17 cellular contexts compared by ENCODE assay signal in genomic region chr11:88293931-88294330, GRCh38. TPM values are rescaled to one million over a fixed set of nuclear protein-coding genes. Genes with fewer than 3 reads are reported as not detected.
DNase-seq lines count a peak whose midpoint lies in the region; ATAC-seq, FAIRE-seq and TF ChIP-seq lines count a peak whose summit lies in the region.
"Had no signal": no experiment of that assay in that cellular context is flagged by ENCODE, and none has a peak within 500 bp of the region (broad histone marks: within the 10 kb centered on the region; RNA-seq: fewer than 3 reads in every experiment).

No MANE protein-coding gene starts in this region.

- no peak overlapping the region for H3K27ac ChIP-seq in left ventricle myocardium inferior (replicated peaks)
- no peak overlapping the region for H3K27ac ChIP-seq in SJCRH30
- H3K27ac ChIP-seq: hepatocyte, psoas muscle, VCaP had no signal

- peak; percentile 26 for ATAC-seq in left ventricle myocardium superior
- ATAC-seq in GM21367 (IDR thresholded peaks at IDR 0.05; ENCODE audit: unreplicated experiment), result no peak
- ATAC-seq: esophagus mucosa; stimulated activated naive CD8-positive, alpha-beta T cell treated with anti-CD3 and anti-CD28 coated beads, Interleukin-15, Interleukin-2, amounts not matched to agents 100 U/mL and 50 U/mL, for 24 hours had no signal

- intact Hi-C loops in left ventricle myocardium superior (cut with micrococcal nuclease) (no loop called here), left ventricle myocardium inferior (cut with micrococcal nuclease) (no loop called here)
- intact Hi-C loops in activated T-helper 2 cell treated with anti-CD3 and anti-CD28 coated beads, Interferon-gamma antibody, Interleukin-2, Interleukin-4, amounts not matched to agents 10 μg/mL and 5 μg/mL and 100 μg/mL, durations not matched to agents 14 hours and 24 hours and 36 hours (cut with micrococcal nuclease), result no loop called here

- H3K9me3 Mint-ChIP-seq in activated T-cell treated with anti-CD3 and anti-CD28 coated beads, Interleukin-2, amount 50 U/mL, for 24 hours, result no peaks in the 10 kb centered on the region
- H3K9me3 Mint-ChIP-seq in activated T-helper 2 cell treated with anti-CD3 and anti-CD28 coated beads, Interferon-gamma antibody, Interleukin-2, Interleukin-4, amounts not matched to agents 10 μg/mL and 5 μg/mL and 100 μg/mL, durations not matched to agents 14 hours and 24 hours and 36 hours, result no peaks in the 10 kb centered on the region

- no peak overlapping the region for H3K4me3 Mint-ChIP-seq in activated T-cell treated with anti-CD3 and anti-CD28 coated beads, Interleukin-2, amount 50 U/mL, for 24 hours
- no peak overlapping the region for H3K4me3 Mint-ChIP-seq in activated T-helper 2 cell treated with anti-CD3 and anti-CD28 coated beads, Interferon-gamma antibody, Interleukin-2, Interleukin-4, amounts not matched to agents 10 μg/mL and 5 μg/mL and 100 μg/mL, durations not matched to agents 14 hours and 24 hours and 36 hours (ENCODE audit: low read depth)

- H3K36me3 ChIP-seq in left ventricle myocardium inferior (no peaks in the 10 kb centered on the region), SJCRH30 (no peaks in the 10 kb centered on the region)

- no peak for DNase-seq in left ventricle myocardium superior
- DNase-seq in left ventricle myocardium inferior, result no peak
- peak; percentile 36 to 58 for DNase-seq in SJCRH30
- DNase-seq in fibroblast of villous mesenchyme (ENCODE audit: low read depth), result peak; percentile 63
- DNase-seq in activated T-cell treated with anti-CD3 and anti-CD28 coated beads, Interleukin-2, amount 50 U/mL, for 24 hours, result no peak
- no peak for DNase-seq in activated T-helper 2 cell treated with anti-CD3 and anti-CD28 coated beads, Interferon-gamma antibody, Interleukin-2, Interleukin-4, amounts not matched to agents 10 μg/mL and 5 μg/mL and 100 μg/mL, durations not matched to agents 14 hours and 24 hours and 36 hours (ENCODE audit: low spot score)
- no peak for DNase-seq in urothelium cell line (ENCODE audit: low spot score)
- DNase-seq: activated effector memory CD4-positive, alpha-beta T cell treated with Interleukin-2 at 50 U/mL for 16 hours; GDM1; NCI-H2029 treated with DMSO at 0.1 percent for 48 hours; NCI-H524; psoas muscle; stimulated activated naive CD8-positive, alpha-beta T cell treated with anti-CD3 and anti-CD28 coated beads, Interleukin-15, Interleukin-2, amounts not matched to agents 100 U/mL and 50 U/mL, for 24 hours had no signal

- H3K27me3 Mint-ChIP-seq in activated T-cell treated with anti-CD3 and anti-CD28 coated beads, Interleukin-2, amount 50 U/mL, for 24 hours, result no peaks in the 10 kb centered on the region
- no peaks in the 10 kb centered on the region for H3K27me3 Mint-ChIP-seq in activated T-helper 2 cell treated with anti-CD3 and anti-CD28 coated beads, Interferon-gamma antibody, Interleukin-2, Interleukin-4, amounts not matched to agents 10 μg/mL and 5 μg/mL and 100 μg/mL, durations not matched to agents 14 hours and 24 hours and 36 hours (ENCODE audit: low read depth)

- H3K4me1 Mint-ChIP-seq in activated T-cell treated with anti-CD3 and anti-CD28 coated beads, Interleukin-2, amount 50 U/mL, for 24 hours (ENCODE audit: low read depth), result peaks cover 13% of the 10 kb centered on the region
- peaks cover 6% of the 10 kb centered on the region for H3K4me1 Mint-ChIP-seq in activated T-helper 2 cell treated with anti-CD3 and anti-CD28 coated beads, Interferon-gamma antibody, Interleukin-2, Interleukin-4, amounts not matched to agents 10 μg/mL and 5 μg/mL and 100 μg/mL, durations not matched to agents 14 hours and 24 hours and 36 hours (ENCODE audit: low read depth)

- H3K4me1 ChIP-seq in left ventricle myocardium inferior (peaks cover 15% of the 10 kb centered on the region), SJCRH30 (no peaks in the 10 kb centered on the region; the same call in 1 of the 2 replicates)

- H3K9me3 ChIP-seq in left ventricle myocardium inferior (replicated peaks) (no peaks in the 10 kb centered on the region), SJCRH30 (replicated peaks) (no peaks in the 10 kb centered on the region)
- H3K9me3 ChIP-seq: psoas muscle had no signal

- H3K27ac Mint-ChIP-seq in activated T-cell treated with anti-CD3 and anti-CD28 coated beads, Interleukin-2, amount 50 U/mL, for 24 hours, result no peak overlapping the region
- H3K27ac Mint-ChIP-seq in activated T-helper 2 cell treated with anti-CD3 and anti-CD28 coated beads, Interferon-gamma antibody, Interleukin-2, Interleukin-4, amounts not matched to agents 10 μg/mL and 5 μg/mL and 100 μg/mL, durations not matched to agents 14 hours and 24 hours and 36 hours, result no peak overlapping the region

- no peaks in the 10 kb centered on the region for H3K27me3 ChIP-seq in left ventricle myocardium inferior (ENCODE audit: low read depth)
- no peaks in the 10 kb centered on the region for H3K27me3 ChIP-seq in SJCRH30
- H3K27me3 ChIP-seq: hepatocyte had no signal

- no peak for FAIRE-seq in urothelium cell line (lab: Jason Lieb, UNC)

- peaks cover 95% of the 10 kb centered on the region for H3K36me3 Mint-ChIP-seq in activated T-cell treated with anti-CD3 and anti-CD28 coated beads, Interleukin-2, amount 50 U/mL, for 24 hours (ENCODE audit: low read depth)
- peaks cover 86% of the 10 kb centered on the region for H3K36me3 Mint-ChIP-seq in activated T-helper 2 cell treated with anti-CD3 and anti-CD28 coated beads, Interferon-gamma antibody, Interleukin-2, Interleukin-4, amounts not matched to agents 10 μg/mL and 5 μg/mL and 100 μg/mL, durations not matched to agents 14 hours and 24 hours and 36 hours (ENCODE audit: low read depth)

- no peak for TF ChIP-seq CTCF in left ventricle myocardium inferior (IDR thresholded peaks at IDR 0.05; ENCODE audit: borderline replicate concordance)
- no peak for TF ChIP-seq CTCF in fibroblast of villous mesenchyme (IDR thresholded peaks at IDR 0.05; ENCODE audit: insufficient read depth, low read depth, low read length)

- H3K4me3 ChIP-seq in left ventricle myocardium inferior (no peak overlapping the region), SJCRH30 (no peak overlapping the region), fibroblast of villous mesenchyme (ENCODE audit: low read depth, low read length) (no peak overlapping the region)
- H3K4me3 ChIP-seq: hepatocyte, psoas muscle had no signal

RNA-seq across cellular contexts. Expression of gene CTSC, which starts 43.6 kb away (rescaled TPM):
- total RNA-seq in left ventricle myocardium superior (20.3 TPM), left ventricle myocardium inferior (20.0 TPM), fibroblast of villous mesenchyme (145 and 276 TPM in 2 replicates)
- 34.6 and 37.8 TPM in 2 replicates for total RNA-seq in SJCRH30 (2014; rRNA removed; shearing (Covaris generic))
- total RNA-seq in activated T-helper 2 cell treated with anti-CD3 and anti-CD28 coated beads, Interferon-gamma antibody, Interleukin-2, Interleukin-4, amounts not matched to agents 10 μg/mL and 5 μg/mL and 100 μg/mL, durations not matched to agents 14 hours and 24 hours and 36 hours, result 82.4 and 82.6 TPM in 2 replicates

Comparison
In these comparisons a context has a peak if more than half of its experiments do, and no peak if none do; other contexts are left out.
1. DNase-seq: peak in SJCRH30 (2 of 2) and fibroblast of villous mesenchyme (single experiment); none in left ventricle myocardium superior (single experiment), left ventricle myocardium inferior (single experiment), activated T-cell treated with anti-CD3 and anti-CD28 coated beads, Interleukin-2, amount 50 U/mL, for 24 hours (single experiment), activated T-helper 2 cell treated with anti-CD3 and anti-CD28 coated beads, Interferon-gamma antibody, Interleukin-2, Interleukin-4, amounts not matched to agents 10 μg/mL and 5 μg/mL and 100 μg/mL, durations not matched to agents 14 hours and 24 hours and 36 hours (single experiment) and urothelium cell line (single experiment).